In genomic region chr4:42280327-42281095, GRCh38 we compare ENCODE assay signal across 1 cellular context.
TF ChIP-seq lines count a peak whose summit lies in the region.

No MANE protein-coding gene starts in this region.

TF ChIP-seq in GM23338, 12 proteins besides CTCF, POLR2A, EP300 and RAD21 (continued from another document):
- no peak for TF ChIP-seq POLR2AphosphoS5 (IDR thresholded peaks at IDR 0.05; ENCODE audit: low read depth)
TF ChIP-seq in GM23338: peak in this region for 0.
